Comparison of ENCODE assay signal across 1 cellular context in the genomic region with DNA sequence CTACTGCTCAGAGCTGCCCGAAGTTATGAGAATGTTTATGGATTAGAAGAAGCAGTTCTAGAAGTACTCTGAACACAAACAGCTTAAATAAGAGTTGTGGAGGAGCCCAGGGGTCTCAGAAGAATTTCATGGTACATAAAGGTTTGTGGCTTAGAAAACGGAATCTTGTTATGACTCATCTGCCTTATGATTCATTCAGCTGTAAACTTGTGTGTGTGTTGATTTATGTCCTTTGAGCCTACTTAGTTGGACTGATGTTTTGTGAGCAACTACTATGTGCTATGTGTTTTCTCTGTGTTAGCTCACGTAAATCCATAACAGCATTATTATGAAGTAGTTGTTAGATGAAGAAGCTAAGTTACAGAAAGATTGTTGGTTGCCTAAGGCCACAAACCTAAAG.
A peak's percentile ranks its signal among the peaks of the same experiment; 100 is the strongest.
TF ChIP-seq lines count a peak whose summit lies in the region.

No MANE protein-coding gene starts in this region.

TF ChIP-seq in GM12878, 131 proteins besides CTCF, POLR2A, EP300 and RAD21 (continued from another document and continues in another):
- TF ChIP-seq, protein P1, sequence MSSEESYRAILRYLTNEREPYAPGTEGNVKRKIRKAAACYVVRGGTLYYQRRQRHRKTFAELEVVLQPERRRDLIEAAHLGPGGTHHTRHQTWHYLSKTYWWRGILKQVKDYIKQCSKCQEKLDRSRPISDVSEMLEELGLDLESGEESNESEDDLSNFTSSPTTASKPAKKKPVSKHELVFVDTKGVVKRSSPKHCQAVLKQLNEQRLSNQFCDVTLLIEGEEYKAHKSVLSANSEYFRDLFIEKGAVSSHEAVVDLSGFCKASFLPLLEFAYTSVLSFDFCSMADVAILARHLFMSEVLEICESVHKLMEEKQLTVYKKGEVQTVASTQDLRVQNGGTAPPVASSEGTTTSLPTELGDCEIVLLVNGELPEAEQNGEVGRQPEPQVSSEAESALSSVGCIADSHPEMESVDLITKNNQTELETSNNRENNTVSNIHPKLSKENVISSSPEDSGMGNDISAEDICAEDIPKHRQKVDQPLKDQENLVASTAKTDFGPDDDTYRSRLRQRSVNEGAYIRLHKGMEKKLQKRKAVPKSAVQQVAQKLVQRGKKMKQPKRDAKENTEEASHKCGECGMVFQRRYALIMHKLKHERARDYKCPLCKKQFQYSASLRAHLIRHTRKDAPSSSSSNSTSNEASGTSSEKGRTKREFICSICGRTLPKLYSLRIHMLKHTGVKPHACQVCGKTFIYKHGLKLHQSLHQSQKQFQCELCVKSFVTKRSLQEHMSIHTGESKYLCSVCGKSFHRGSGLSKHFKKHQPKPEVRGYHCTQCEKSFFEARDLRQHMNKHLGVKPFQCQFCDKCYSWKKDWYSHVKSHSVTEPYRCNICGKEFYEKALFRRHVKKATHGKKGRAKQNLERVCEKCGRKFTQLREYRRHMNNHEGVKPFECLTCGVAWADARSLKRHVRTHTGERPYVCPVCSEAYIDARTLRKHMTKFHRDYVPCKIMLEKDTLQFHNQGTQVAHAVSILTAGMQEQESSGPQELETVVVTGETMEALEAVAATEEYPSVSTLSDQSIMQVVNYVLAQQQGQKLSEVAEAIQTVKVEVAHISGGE (CRISPR knock-in tag; IDR thresholded peaks at IDR 0.05), result no peak
- TF ChIP-seq NRF1 (conservative IDR thresholded peaks at IDR 0.05; ENCODE audit: low read depth, low read length), result no peak
- TF ChIP-seq KLF5 (IDR thresholded peaks at IDR 0.05; ENCODE audit: partially characterized antibody), result no peak
- no peak for TF ChIP-seq NFYA (IDR thresholded peaks at IDR 0.05; ENCODE audit: borderline replicate concordance, low read depth, low read length)
- TF ChIP-seq IRF3 (IDR thresholded peaks at IDR 0.05), result no peak
- no peak for TF ChIP-seq ASH2L (IDR thresholded peaks at IDR 0.05; ENCODE audit: borderline replicate concordance, low read depth)
- 0 out of 2 replicates have a peak, but pooled peaks have one; percentile 57 for TF ChIP-seq SMARCA5 (IDR thresholded peaks at IDR 0.05)
- no peak for TF ChIP-seq SUZ12 (IDR thresholded peaks at IDR 0.05; ENCODE audit: unreplicated experiment)
- TF ChIP-seq RCOR1 (conservative IDR thresholded peaks at IDR 0.05; ENCODE audit: low read depth, low read length), result no peak
- TF ChIP-seq TAF1 (IDR thresholded peaks at IDR 0.05; ENCODE audit: borderline replicate concordance, low read depth, low read length), result no peak
- TF ChIP-seq ZNF274 (IDR thresholded peaks at IDR 0.05; ENCODE audit: insufficient read depth, insufficient read length), result no peak
- TF ChIP-seq, protein P2, sequence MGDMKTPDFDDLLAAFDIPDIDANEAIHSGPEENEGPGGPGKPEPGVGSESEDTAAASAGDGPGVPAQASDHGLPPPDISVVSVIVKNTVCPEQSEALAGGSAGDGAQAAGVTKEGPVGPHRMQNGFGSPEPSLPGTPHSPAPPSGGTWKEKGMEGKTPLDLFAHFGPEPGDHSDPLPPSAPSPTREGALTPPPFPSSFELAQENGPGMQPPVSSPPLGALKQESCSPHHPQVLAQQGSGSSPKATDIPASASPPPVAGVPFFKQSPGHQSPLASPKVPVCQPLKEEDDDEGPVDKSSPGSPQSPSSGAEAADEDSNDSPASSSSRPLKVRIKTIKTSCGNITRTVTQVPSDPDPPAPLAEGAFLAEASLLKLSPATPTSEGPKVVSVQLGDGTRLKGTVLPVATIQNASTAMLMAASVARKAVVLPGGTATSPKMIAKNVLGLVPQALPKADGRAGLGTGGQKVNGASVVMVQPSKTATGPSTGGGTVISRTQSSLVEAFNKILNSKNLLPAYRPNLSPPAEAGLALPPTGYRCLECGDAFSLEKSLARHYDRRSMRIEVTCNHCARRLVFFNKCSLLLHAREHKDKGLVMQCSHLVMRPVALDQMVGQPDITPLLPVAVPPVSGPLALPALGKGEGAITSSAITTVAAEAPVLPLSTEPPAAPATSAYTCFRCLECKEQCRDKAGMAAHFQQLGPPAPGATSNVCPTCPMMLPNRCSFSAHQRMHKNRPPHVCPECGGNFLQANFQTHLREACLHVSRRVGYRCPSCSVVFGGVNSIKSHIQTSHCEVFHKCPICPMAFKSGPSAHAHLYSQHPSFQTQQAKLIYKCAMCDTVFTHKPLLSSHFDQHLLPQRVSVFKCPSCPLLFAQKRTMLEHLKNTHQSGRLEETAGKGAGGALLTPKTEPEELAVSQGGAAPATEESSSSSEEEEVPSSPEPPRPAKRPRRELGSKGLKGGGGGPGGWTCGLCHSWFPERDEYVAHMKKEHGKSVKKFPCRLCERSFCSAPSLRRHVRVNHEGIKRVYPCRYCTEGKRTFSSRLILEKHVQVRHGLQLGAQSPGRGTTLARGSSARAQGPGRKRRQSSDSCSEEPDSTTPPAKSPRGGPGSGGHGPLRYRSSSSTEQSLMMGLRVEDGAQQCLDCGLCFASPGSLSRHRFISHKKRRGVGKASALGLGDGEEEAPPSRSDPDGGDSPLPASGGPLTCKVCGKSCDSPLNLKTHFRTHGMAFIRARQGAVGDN (IDR thresholded peaks at IDR 0.05), result no peak
- TF ChIP-seq SMAD1 (IDR thresholded peaks at IDR 0.05; ENCODE audit: low read depth, partially characterized antibody), result no peak
- TF ChIP-seq ATF2 (IDR thresholded peaks at IDR 0.05; ENCODE audit: low read length), result peak; percentile 67
- TF ChIP-seq HDAC2 (IDR thresholded peaks at IDR 0.05), result no peak
- TF ChIP-seq DPF2 (IDR thresholded peaks at IDR 0.05), result peak; percentile 89
- TF ChIP-seq HDAC6 (IDR thresholded peaks at IDR 0.05; ENCODE audit: unreplicated experiment), result no peak
- TF ChIP-seq NR2C1 (IDR thresholded peaks at IDR 0.05), result no peak
- TF ChIP-seq IKZF1 (conservative IDR thresholded peaks at IDR 0.05), result peak; percentile 40; the same call in 1 of the 2 replicates
- TF ChIP-seq SMAD5 (IDR thresholded peaks at IDR 0.05; ENCODE audit: low read depth), result no peak
- TF ChIP-seq, protein P3, sequence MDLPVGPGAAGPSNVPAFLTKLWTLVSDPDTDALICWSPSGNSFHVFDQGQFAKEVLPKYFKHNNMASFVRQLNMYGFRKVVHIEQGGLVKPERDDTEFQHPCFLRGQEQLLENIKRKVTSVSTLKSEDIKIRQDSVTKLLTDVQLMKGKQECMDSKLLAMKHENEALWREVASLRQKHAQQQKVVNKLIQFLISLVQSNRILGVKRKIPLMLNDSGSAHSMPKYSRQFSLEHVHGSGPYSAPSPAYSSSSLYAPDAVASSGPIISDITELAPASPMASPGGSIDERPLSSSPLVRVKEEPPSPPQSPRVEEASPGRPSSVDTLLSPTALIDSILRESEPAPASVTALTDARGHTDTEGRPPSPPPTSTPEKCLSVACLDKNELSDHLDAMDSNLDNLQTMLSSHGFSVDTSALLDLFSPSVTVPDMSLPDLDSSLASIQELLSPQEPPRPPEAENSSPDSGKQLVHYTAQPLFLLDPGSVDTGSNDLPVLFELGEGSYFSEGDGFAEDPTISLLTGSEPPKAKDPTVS (IDR thresholded peaks at IDR 0.05; ENCODE audit: low read depth, low read length), result no peak
- TF ChIP-seq FOXM1 (IDR thresholded peaks at IDR 0.05; ENCODE audit: low read depth, low read length), result no peak
- 0 out of 2 replicates have a peak, but pooled peaks have one; percentile 24 for TF ChIP-seq CBX5 (IDR thresholded peaks at IDR 0.05; ENCODE audit: low read depth)
- TF ChIP-seq ZNF24 (IDR thresholded peaks at IDR 0.05), result no peak
- TF ChIP-seq SREBF2 (IDR thresholded peaks at IDR 0.05; ENCODE audit: low read length), result no peak
- TF ChIP-seq MTA2 (IDR thresholded peaks at IDR 0.05; ENCODE audit: low read depth), result 0 out of 2 replicates have a peak, but pooled peaks have one; percentile 54
- no peak for TF ChIP-seq REST (IDR thresholded peaks at IDR 0.05; ENCODE audit: low read depth, low read length)
- TF ChIP-seq NBN (IDR thresholded peaks at IDR 0.05), result no peak
- no peak for TF ChIP-seq SIN3A (IDR thresholded peaks at IDR 0.05; ENCODE audit: low read depth, low read length)
- peak; percentile 59 for TF ChIP-seq ATF7 (IDR thresholded peaks at IDR 0.05; ENCODE audit: low read depth)
- TF ChIP-seq, protein P4, sequence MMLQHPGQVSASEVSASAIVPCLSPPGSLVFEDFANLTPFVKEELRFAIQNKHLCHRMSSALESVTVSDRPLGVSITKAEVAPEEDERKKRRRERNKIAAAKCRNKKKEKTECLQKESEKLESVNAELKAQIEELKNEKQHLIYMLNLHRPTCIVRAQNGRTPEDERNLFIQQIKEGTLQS (IDR thresholded peaks at IDR 0.05; ENCODE audit: borderline replicate concordance, extremely low read depth, low read depth, low read length), result no peak
- peak; percentile 97 for TF ChIP-seq IRF4 (IDR thresholded peaks at IDR 0.05; ENCODE audit: low read depth, low read length)
- no peak for TF ChIP-seq SMC3 (IDR thresholded peaks at IDR 0.05; ENCODE audit: borderline replicate concordance, low read length)
- TF ChIP-seq BMI1 (IDR thresholded peaks at IDR 0.05; ENCODE audit: borderline replicate concordance), result peak; percentile 13; the same call in 1 of the 2 replicates
- no peak for TF ChIP-seq PAX8 (IDR thresholded peaks at IDR 0.05)
- peak; percentile 50; the same call in 1 of the 2 replicates for TF ChIP-seq ZBED1 (IDR thresholded peaks at IDR 0.05; ENCODE audit: borderline replicate concordance)
- peak; percentile 83; the same call in 1 of the 2 replicates for TF ChIP-seq JUND (IDR thresholded peaks at IDR 0.05; ENCODE audit: low read depth, low read length)
- peak; percentile 17; the same call in 1 of the 2 replicates for TF ChIP-seq BACH1 (IDR thresholded peaks at IDR 0.05; ENCODE audit: borderline replicate concordance)
- TF ChIP-seq TARDBP (IDR thresholded peaks at IDR 0.05; ENCODE audit: borderline replicate concordance), result no peak
- TF ChIP-seq CHD2 (IDR thresholded peaks at IDR 0.05; ENCODE audit: borderline replicate concordance, low read depth, low read length), result no peak
- no peak for TF ChIP-seq ZNF622 (IDR thresholded peaks at IDR 0.05)
- no peak for TF ChIP-seq SP1 (IDR thresholded peaks at IDR 0.05; ENCODE audit: low read depth, low read length)
- no peak for TF ChIP-seq SIX5 (IDR thresholded peaks at IDR 0.05; ENCODE audit: low read depth, low read length, severe bottlenecking)
- TF ChIP-seq BHLHE40 (IDR thresholded peaks at IDR 0.05; ENCODE audit: borderline replicate concordance in 1 of 2, low read depth in 2 of 2, low read length in 1 of 2), result no peak
- TF ChIP-seq MYB (IDR thresholded peaks at IDR 0.05; ENCODE audit: borderline replicate concordance, low read depth, low read length), result no peak
- no peak for TF ChIP-seq TCF3 (IDR thresholded peaks at IDR 0.05; ENCODE audit: borderline replicate concordance, insufficient read depth, low read depth, low read length)
- no peak for TF ChIP-seq BCLAF1 (IDR thresholded peaks at IDR 0.05)
- TF ChIP-seq PML (IDR thresholded peaks at IDR 0.05; ENCODE audit: low read length), result no peak
